ENCODE assay signal across 11 cellular contexts in the genomic region with DNA sequence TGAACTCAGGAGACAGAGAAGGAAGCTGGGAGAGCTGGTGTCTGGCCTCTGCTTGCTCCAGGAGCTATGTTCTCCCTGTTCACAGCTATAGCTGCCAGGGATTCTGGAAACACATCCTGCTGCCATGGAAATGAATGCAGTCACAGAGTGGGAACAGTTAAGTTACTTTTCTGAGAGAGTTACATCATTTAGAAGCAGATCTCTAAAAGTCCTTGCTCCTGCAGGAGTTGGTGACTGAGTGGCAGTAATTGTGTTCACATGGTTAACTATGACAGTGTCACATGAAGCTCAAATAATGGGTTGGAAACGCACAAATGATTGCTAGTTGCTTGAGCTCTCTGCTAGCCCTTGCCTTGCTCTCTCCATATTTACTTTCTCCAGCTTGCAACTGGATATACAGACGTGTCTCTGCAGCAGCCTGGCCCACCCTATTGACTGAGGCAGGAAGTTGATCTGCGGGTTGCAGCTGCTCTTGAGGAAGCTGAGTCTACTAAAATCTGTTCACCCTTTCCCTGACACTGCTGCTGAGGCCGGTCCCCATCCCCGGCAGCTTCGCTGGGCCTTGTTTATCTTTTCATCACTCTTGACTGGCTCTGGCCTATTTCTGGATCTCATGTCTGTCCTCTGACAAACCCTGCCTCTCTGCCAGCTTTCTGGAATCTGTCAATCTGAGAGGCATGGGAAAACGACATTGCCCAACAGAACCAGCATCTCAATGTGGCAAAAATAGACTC. TPM values are rescaled to one million over a fixed set of nuclear protein-coding genes. Genes with fewer than 3 reads are reported as not detected.
DNase-seq lines count a peak whose midpoint lies in the region; ATAC-seq and TF ChIP-seq lines count a peak whose summit lies in the region.
"Had no signal": no experiment of that assay in that cellular context is flagged by ENCODE, and none has a peak within 500 bp of the region (broad histone marks: within the 10 kb centered on the region; RNA-seq: fewer than 3 reads in every experiment).

No MANE protein-coding gene starts in this region.

- ATAC-seq in gastroesophageal sphincter = peak; percentile 58
- no peak for ATAC-seq in GM19455 (IDR thresholded peaks at IDR 0.05; ENCODE audit: unreplicated experiment)

- no peak overlapping the region for H3K27ac ChIP-seq in GM23248
- H3K27ac ChIP-seq in gastroesophageal sphincter = peak overlapping the region in 3 of 4 donors; percentile 40 to 61 (median 60)

- in situ Hi-C loops in GM23248 (cut with MboI) = no loop called here

- no peak for TF ChIP-seq CTCF in gastroesophageal sphincter (IDR thresholded peaks at IDR 0.05)
- TF ChIP-seq CTCF in progenitor cell of endocrine pancreas (IDR thresholded peaks at IDR 0.05; ENCODE audit: unreplicated experiment) = no peak

- H4K20me1 ChIP-seq in GM23248 (ENCODE audit: insufficient read depth) = no peaks in the 10 kb centered on the region

- no peaks in the 10 kb centered on the region for H3K9me2 ChIP-seq in GM23248 (ENCODE audit: insufficient read depth)

- H3K27ac Mint-ChIP-seq in progenitor cell of endocrine pancreas = peak overlapping the region; percentile 18

- WGBS in GM23248 (ENCODE audit: low coverage in 1 of 2, low lambda C conversion rate in 2 of 2, missing lambda C conversion rate in 2 of 2), 2 experiments = 35 to 38% methylated on average over 7 of the region's 7 CpGs
- 0 to 5% methylated on average over 4 to 6 of the region's 7 CpGs for WGBS in gastroesophageal sphincter (ENCODE audit: low coverage in 1 of 2), 2 donors

- H3K4me3 Mint-ChIP-seq in progenitor cell of endocrine pancreas (ENCODE audit: low read depth) = no peak overlapping the region

- H3K36me3 ChIP-seq in GM23248 (ENCODE audit: low read depth) (no peaks in the 10 kb centered on the region), gastroesophageal sphincter (no peaks in the 10 kb centered on the region)

- H3K9me3 ChIP-seq in GM23248 (ENCODE audit: low read depth) (no peaks in the 10 kb centered on the region), gastroesophageal sphincter (no peaks in the 10 kb centered on the region)

- no peaks in the 10 kb centered on the region for H3K36me3 Mint-ChIP-seq in progenitor cell of endocrine pancreas (ENCODE audit: insufficient read depth)

- H3F3A ChIP-seq in GM23248 (ENCODE audit: insufficient read depth) = no peaks in the 10 kb centered on the region

- H3K4me1 Mint-ChIP-seq in progenitor cell of endocrine pancreas (ENCODE audit: low read depth) = peaks cover 16% of the 10 kb centered on the region

- no peaks in the 10 kb centered on the region for H3K4me1 ChIP-seq in GM23248 (ENCODE audit: insufficient read depth)
- peaks cover 0 to 41% (median 18%) of the 10 kb centered on the region in 3 donors for H3K4me1 ChIP-seq in gastroesophageal sphincter

- TF ChIP-seq POLR2A in gastroesophageal sphincter (IDR thresholded peaks at IDR 0.05) = no peak

- H3K27me3 Mint-ChIP-seq in progenitor cell of endocrine pancreas = peaks cover 11% of the 10 kb centered on the region

- H2AFZ ChIP-seq in GM23248 = no peak overlapping the region

- DNase-seq in GM23248 = peak; percentile 45
- DNase-seq in NCI-H748 (lab: John Stamatoyannopoulos, UW; ENCODE audit: unreplicated experiment) = peak; percentile 71
- no peak for DNase-seq in progenitor cell of endocrine pancreas (ENCODE audit: low spot score, unreplicated experiment)
- DNase-seq in H4 (ENCODE audit: low spot score) = no peak
- no peak for DNase-seq in T1000 (lab: John Stamatoyannopoulos, UW)
- DNase-seq in activated CD4-positive, alpha-beta T cell treated with anti-CD3 and anti-CD28 coated beads for 1 hour = no peak
- DNase-seq: GOT3; stimulated activated CD4-positive, alpha-beta T cell treated with anti-CD3 and anti-CD28 coated beads, Interleukin-2, amount 100 ng/mL, for 24 hours had no signal

- H3K4me2 ChIP-seq in GM23248 (ENCODE audit: unreplicated experiment) = no peak overlapping the region

- no peaks in the 10 kb centered on the region for H3K27me3 ChIP-seq in GM23248 (replicated peaks; ENCODE audit: insufficient read depth)
- no peaks in the 10 kb centered on the region for H3K27me3 ChIP-seq in gastroesophageal sphincter

- H3K9me3 Mint-ChIP-seq in progenitor cell of endocrine pancreas (ENCODE audit: low read depth) = no peaks in the 10 kb centered on the region

- H3K79me2 ChIP-seq in GM23248 (ENCODE audit: insufficient read depth) = no peaks in the 10 kb centered on the region

- no peak overlapping the region for H3K9ac ChIP-seq in GM23248

- H3K4me3 ChIP-seq in GM23248 (no peak overlapping the region), gastroesophageal sphincter (no peak overlapping the region)

- no peak for TF ChIP-seq EP300 in gastroesophageal sphincter (IDR thresholded peaks at IDR 0.05)

RNA-seq across cellular contexts. Expression of a gene that starts 16.7 kb away (rescaled TPM):
- total RNA-seq in GM23248 (2014; rRNA removed; shearing (Covaris generic)) = 110 and 127 TPM in 2 replicates
- 124 and 125 TPM in 2 replicates for polyA plus RNA-seq in GM23248 (2016; fragmentation: Nextera tagmentation; extraction: Ambion mirVana)
- total RNA-seq in gastroesophageal sphincter = 100 to 1,000 TPM in 2 of 4 donors, 10 to 100 TPM in 2; 52.6 to 152 (median 89.5) TPM
- total RNA-seq in progenitor cell of endocrine pancreas = not detected in 2 replicates
- 0.06 TPM in 1 of 2 replicates, not detected in the other for total RNA-seq in H4 (2014; rRNA removed; shearing (Covaris generic))
- total RNA-seq: dermis microvascular lymphatic vessel endothelial cell had no signal

RNA-seq across cellular contexts. Expression of a gene that starts 26.5 kb away (rescaled TPM):
- total RNA-seq in GM23248 (2014; rRNA removed; shearing (Covaris generic)) = not detected in 2 replicates
- 0.20 TPM in 1 of 2 replicates, not detected in the other for polyA plus RNA-seq in GM23248 (2016; fragmentation: Nextera tagmentation; extraction: Ambion mirVana)
- total RNA-seq in gastroesophageal sphincter (1 to 10 TPM in 3 of 4 donors, under 1 TPM in 1; 0.54 to 5.4 (median 1.5) TPM), progenitor cell of endocrine pancreas (0.14 and 0.42 TPM in 2 replicates)
- total RNA-seq in H4 (2014; rRNA removed; shearing (Covaris generic)) = not detected in 2 replicates

RNA-seq across cellular contexts. Expression of a gene that starts 45.7 kb away (rescaled TPM):
- total RNA-seq in GM23248 (2014; rRNA removed; shearing (Covaris generic)) = not detected in 2 replicates
- 0.22 TPM in 1 of 2 replicates, not detected in the other for polyA plus RNA-seq in GM23248 (2016; fragmentation: Nextera tagmentation; extraction: Ambion mirVana)
- total RNA-seq in gastroesophageal sphincter = under 1 TPM in 1 of 4 donors, not detected in 3; 0.12 TPM
- 17.9 and 34.7 TPM in 2 replicates for total RNA-seq in progenitor cell of endocrine pancreas
- total RNA-seq in H4 (2014; rRNA removed; shearing (Covaris generic)) = 12.9 and 16.8 TPM in 2 replicates

Comparison
In these comparisons a context has a peak if more than half of its experiments do, and no peak if none do; other contexts are left out.
1. DNase-seq: peak in GM23248 (single experiment) and NCI-H748 (single experiment); none in progenitor cell of endocrine pancreas (single experiment), H4 (single experiment), T1000 (single experiment) and activated CD4-positive, alpha-beta T cell treated with anti-CD3 and anti-CD28 coated beads for 1 hour (single experiment).
2. RNA of a gene that starts 16.7 kb away (total RNA-seq): 110 to 127 TPM in GM23248 and 52.6 to 152 TPM in gastroesophageal sphincter; not detected in progenitor cell of endocrine pancreas and 0.06 TPM in H4; every median in the first group is over 10 times any median in the second.
3. RNA of a gene that starts 45.7 kb away (total RNA-seq): 17.9 to 34.7 TPM in progenitor cell of endocrine pancreas and 12.9 to 16.8 TPM in H4; not detected in GM23248 and 0.12 TPM in gastroesophageal sphincter; every median in the first group is over 10 times any median in the second.